Comparison of ENCODE assay signal across 13 cellular contexts in the genomic region with DNA sequence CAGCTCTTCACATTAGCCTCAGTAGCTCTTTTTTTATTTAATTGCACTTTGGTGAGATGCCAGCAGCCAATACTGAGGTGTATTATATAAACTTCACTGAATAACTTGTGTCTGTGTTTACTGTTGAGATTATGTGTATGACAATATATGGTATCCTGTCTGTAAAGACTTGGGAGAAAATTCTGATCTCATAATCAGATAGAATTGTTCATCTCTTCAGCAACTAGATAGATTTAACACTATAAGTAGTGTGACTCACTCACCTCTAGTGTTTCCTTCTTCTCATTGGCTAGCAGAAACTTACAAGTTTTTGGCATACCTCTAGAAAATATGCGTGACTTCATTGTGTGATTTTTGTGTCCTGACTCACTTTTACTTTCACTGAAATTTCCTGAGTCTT.
DNase-seq lines count a peak whose midpoint lies in the region; ATAC-seq and TF ChIP-seq lines count a peak whose summit lies in the region.
"Had no signal": no experiment of that assay in that cellular context is flagged by ENCODE, and none has a peak within 500 bp of the region (broad histone marks: within the 10 kb centered on the region; RNA-seq: fewer than 3 reads in every experiment).

No MANE protein-coding gene starts in this region.

- H3K27me3 ChIP-seq in osteoblast (ENCODE audit: insufficient read depth, low read length) (no peaks in the 10 kb centered on the region), right cardiac atrium (ENCODE audit: control insufficient read depth, insufficient read depth) (no peaks in the 10 kb centered on the region)
- H3K27me3 ChIP-seq: tibial artery had no signal

- H3K27ac Mint-ChIP-seq in Calu3 (ENCODE audit: unreplicated experiment), result peak overlapping the region; percentile 43
- H3K27ac Mint-ChIP-seq: GM23338 had no signal

- no peaks in the 10 kb centered on the region for H4K20me1 ChIP-seq in osteoblast (ENCODE audit: insufficient read depth, low read length)

- H3K79me2 ChIP-seq in osteoblast (ENCODE audit: insufficient read depth, low read length), result no peaks in the 10 kb centered on the region

- CTCF ChIA-PET in Calu3 (lab: Charles Lee), result no interaction called here

- no peaks in the 10 kb centered on the region for H3K27me3 Mint-ChIP-seq in Calu3 (ENCODE audit: unreplicated experiment)

- peaks cover 7% of the 10 kb centered on the region for H3K9me3 Mint-ChIP-seq in Calu3 (ENCODE audit: low read depth, unreplicated experiment)

- TF ChIP-seq CTCF in Calu3 (IDR thresholded peaks at IDR 0.05; ENCODE audit: unreplicated experiment), result no peak
- no peak for TF ChIP-seq CTCF in choroid plexus epithelial cell (conservative IDR thresholded peaks at IDR 0.05; ENCODE audit: low read depth, low read length)
- no peak for TF ChIP-seq CTCF in osteoblast (IDR thresholded peaks at IDR 0.05; ENCODE audit: extremely low read depth, low read depth, low read length)

- peak overlapping the region; percentile 21 for H3K4me2 ChIP-seq in osteoblast (ENCODE audit: insufficient read depth, low read length)
- H3K4me2 ChIP-seq: GM23338 had no signal

- ATAC-seq in right cardiac atrium (no peak), Right ventricle myocardium superior (ENCODE audit: poor library complexity) (no peak)
- ATAC-seq: GM23338 had no signal

- no TSS peak for BruUV-seq in Calu3 (replicated peaks; lab: Mats Ljungman, UMichigan)

- no peak overlapping the region for H2AFZ ChIP-seq in osteoblast (ENCODE audit: low read length)
- H2AFZ ChIP-seq: GM23338 had no signal

- peaks cover 25% of the 10 kb centered on the region for H3K4me1 ChIP-seq in osteoblast (ENCODE audit: insufficient read depth, low read length)
- H3K4me1 ChIP-seq in right cardiac atrium (ENCODE audit: control insufficient read depth, insufficient read depth, low read length), result no peaks in the 10 kb centered on the region

- intact Hi-C loops in Calu3 (cut with micrococcal nuclease; ENCODE audit: unreplicated experiment), result loop anchor here (1.0 to 5.0 kb wide), 6 partner anchors 44 to 194 kb away; no protein-coding TSS in a partner anchor
- intact Hi-C loops in right cardiac atrium (cut with DNase I), result loop anchor here in 1 of 4 donors (10.0 kb wide), 1 partner anchor 66 kb away; the partner anchor contains the start of gene TGFBR2
- intact Hi-C loops in Right ventricle myocardium superior (cut with DNase I), result no loop called here

- DNase-seq in Calu3, result no peak
- peak; percentile 72 for DNase-seq in LHCN-M2 (ENCODE audit: low read depth)
- peak; percentile 84 for DNase-seq in choroid plexus epithelial cell (ENCODE audit: low read depth)
- peak; percentile 86 for DNase-seq in osteoblast (ENCODE audit: insufficient read length, low spot score, missing footprints)
- DNase-seq in NCI-H2171 treated with DMSO at 0.1 percent for 48 hours (lab: John Stamatoyannopoulos, UW), result no peak
- no peak for DNase-seq in right cardiac atrium
- no peak for DNase-seq in SKM-1 (lab: John Stamatoyannopoulos, UW; ENCODE audit: unreplicated experiment)
- no peak for DNase-seq in Right ventricle myocardium superior
- DNase-seq: NCI-H82, T-helper 9 cell, tibial artery had no signal

- 72% methylated on average over 1 of the region's 1 CpG for WGBS in right cardiac atrium

- no peaks in the 10 kb centered on the region for H3K36me3 ChIP-seq in osteoblast (ENCODE audit: insufficient read depth, low read length)
- H3K36me3 ChIP-seq: tibial artery had no signal

- peaks cover 18% of the 10 kb centered on the region for H3K4me1 Mint-ChIP-seq in Calu3 (ENCODE audit: low read depth, unreplicated experiment)

- H3K4me3 ChIP-seq in choroid plexus epithelial cell (ENCODE audit: low read depth, low read length) (no peak overlapping the region), osteoblast (ENCODE audit: insufficient read depth, low read length) (no peak overlapping the region), right cardiac atrium (ENCODE audit: low read length) (no peak overlapping the region)
- H3K4me3 ChIP-seq: GM23338, tibial artery had no signal

- no peaks in the 10 kb centered on the region for H3K9me3 ChIP-seq in osteoblast (ENCODE audit: low read depth, low read length)
- no peaks in the 10 kb centered on the region for H3K9me3 ChIP-seq in right cardiac atrium (ENCODE audit: control insufficient read depth, low read length)
- H3K9me3 ChIP-seq: tibial artery had no signal

- peaks cover 8% of the 10 kb centered on the region for H3K36me3 Mint-ChIP-seq in Calu3 (ENCODE audit: insufficient read depth, unreplicated experiment)

- H3K27ac ChIP-seq in osteoblast (ENCODE audit: low read depth, low read length) (peak overlapping the region; percentile 71), right cardiac atrium (ENCODE audit: low read length) (no peak overlapping the region)
- H3K27ac ChIP-seq: tibial artery had no signal

- peak overlapping the region; percentile 24 for H3K4me3 Mint-ChIP-seq in Calu3 (ENCODE audit: low read depth, unreplicated experiment)
- H3K4me3 Mint-ChIP-seq: GM23338, neural crest cell had no signal

Comparison
In these comparisons a context has a peak if more than half of its experiments do, and no peak if none do; other contexts are left out.
1. DNase-seq: peak in LHCN-M2 (single experiment), choroid plexus epithelial cell (single experiment) and osteoblast (single experiment); none in Calu3 (single experiment), NCI-H2171 treated with DMSO at 0.1 percent for 48 hours (single experiment), right cardiac atrium (0 of 3), SKM-1 (single experiment) and Right ventricle myocardium superior (single experiment).